1 cellular context compared by ENCODE assay signal in genomic region chr1:36386262-36387140, GRCh38.
TF ChIP-seq lines count a peak whose summit lies in the region.

No MANE protein-coding gene starts in this region.

TF ChIP-seq in GM12878, 131 proteins besides CTCF, POLR2A, EP300 and RAD21 (continued from another document and continues in another):
- no peak for TF ChIP-seq ZBTB40 (IDR thresholded peaks at IDR 0.05; ENCODE audit: borderline replicate concordance)
- no peak for TF ChIP-seq ELK1 (IDR thresholded peaks at IDR 0.05; ENCODE audit: low read depth, low read length)
- no peak for TF ChIP-seq PRDM15 (CRISPR knock-in tag; IDR thresholded peaks at IDR 0.05)
- no peak for TF ChIP-seq NFYA (IDR thresholded peaks at IDR 0.05; ENCODE audit: borderline replicate concordance, low read depth, low read length)
- TF ChIP-seq EZH2 (IDR thresholded peaks at IDR 0.05; ENCODE audit: borderline replicate concordance, control insufficient read depth, low read depth, low read length): no peak
- TF ChIP-seq PKNOX1 (IDR thresholded peaks at IDR 0.05): peak; percentile 14; the same call in 1 of the 2 replicates
- peak; percentile 45; the same call in 1 of the 2 replicates for TF ChIP-seq PAX5 (IDR thresholded peaks at IDR 0.05; ENCODE audit: borderline replicate concordance, low read depth, low read length)
- TF ChIP-seq SMAD1 (IDR thresholded peaks at IDR 0.05; ENCODE audit: low read depth, partially characterized antibody): no peak
- no peak for TF ChIP-seq ZNF592 (IDR thresholded peaks at IDR 0.05)
- TF ChIP-seq TARDBP (IDR thresholded peaks at IDR 0.05; ENCODE audit: borderline replicate concordance): no peak
- no peak; the same call in none of the 2 replicates for TF ChIP-seq BACH1 (IDR thresholded peaks at IDR 0.05; ENCODE audit: borderline replicate concordance)
- TF ChIP-seq NBN (IDR thresholded peaks at IDR 0.05): peak; percentile 65
- no peak for TF ChIP-seq USF1 (IDR thresholded peaks at IDR 0.05; ENCODE audit: borderline replicate concordance, extremely low read length, insufficient read depth, low read depth, low read length)
- TF ChIP-seq TCF3 (IDR thresholded peaks at IDR 0.05; ENCODE audit: borderline replicate concordance, insufficient read depth, low read depth, low read length): no peak
- TF ChIP-seq CUX1 (IDR thresholded peaks at IDR 0.05; ENCODE audit: insufficient replicate concordance, low read depth, low read length): no peak
- TF ChIP-seq USF2 (IDR thresholded peaks at IDR 0.05; ENCODE audit: borderline replicate concordance, low read depth, low read length): no peak
- TF ChIP-seq YY1 (IDR thresholded peaks at IDR 0.05; ENCODE audit: low read depth, low read length): no peak; the same call in 1 of the 2 replicates
- no peak for TF ChIP-seq BCL3 (IDR thresholded peaks at IDR 0.05; ENCODE audit: borderline replicate concordance, insufficient read depth, low read depth, low read length, poor library complexity, severe bottlenecking)
- TF ChIP-seq SIX5 (IDR thresholded peaks at IDR 0.05; ENCODE audit: low read depth, low read length, severe bottlenecking): no peak
- TF ChIP-seq IRF5 (IDR thresholded peaks at IDR 0.05; ENCODE audit: borderline replicate concordance): no peak
